Comparison of ENCODE assay signal across 27 cellular contexts in genomic region chr5:168342151-168342825, GRCh38. TPM values are rescaled to one million over a fixed set of nuclear protein-coding genes. Genes with fewer than 3 reads are reported as not detected.
DNase-seq lines count a peak whose midpoint lies in the region; ATAC-seq and TF ChIP-seq lines count a peak whose summit lies in the region.
"Had no signal": no experiment of that assay in that cellular context is flagged by ENCODE, and none has a peak within 500 bp of the region (broad histone marks: within the 10 kb centered on the region; RNA-seq: fewer than 3 reads in every experiment).

No MANE protein-coding gene starts in this region.

- H3K27ac Mint-ChIP-seq in activated CD4-positive, alpha-beta T cell treated with anti-CD3 and anti-CD28 coated beads for 36 hours = no peak overlapping the region
- no peak overlapping the region for H3K27ac Mint-ChIP-seq in CD4-positive, alpha-beta T cell
- H3K27ac Mint-ChIP-seq: activated B cell treated with CpG ODN at 0.5 μM for 24 hours; activated naive CD8-positive, alpha-beta T cell treated with anti-CD3 and anti-CD28 coated beads for 36 hours; brain; natural killer cell treated with Interleukin-12 subunit alpha and Interleukin-12 subunit beta and Interleukin-15 and Interleukin-18, amount 100 ng/mL, for 72 hours; stimulated activated naive B cell treated with anti-CD40 and anti-IgM and Interleukin-4, amounts not matched to agents 10 μg/mL and 1 μg/mL and 100 μg/mL, for 72 hours had no signal

- peak; percentile 36 for DNase-seq in cardiac septum (ENCODE audit: low spot score)
- no peak for DNase-seq in heart left ventricle
- DNase-seq in amniotic epithelial cell (ENCODE audit: low read depth) = peak; percentile 68
- no peak for DNase-seq in left lung
- no peak for DNase-seq in upper lobe of right lung
- DNase-seq in activated CD4-positive, alpha-beta T cell treated with anti-CD3 and anti-CD28 coated beads for 36 hours = no peak
- no peak for DNase-seq in NCI-H1417 treated with DMSO at 0.1 percent for 48 hours (lab: John Stamatoyannopoulos, UW)
- no peak for DNase-seq in CD4-positive, alpha-beta T cell
- DNase-seq: 8988T; activated B cell treated with CpG ODN at 0.5 μM for 24 hours; activated CD4-positive, alpha-beta T cell treated with anti-CD3 and anti-CD28 coated beads, Interleukin-2, amount 50 U/mL, for 48 hours; activated CD8-positive, alpha-beta memory T cell treated with anti-CD3 and anti-CD28 coated beads, Interleukin-2, amount 50 U/mL, for 48 hours; activated naive CD8-positive, alpha-beta T cell treated with anti-CD3 and anti-CD28 coated beads for 36 hours; BE2C; left ventricle myocardium superior; MG63; midbrain; NCI-H1436; NCI-H2107; NCI-H510A; pancreas; stimulated activated naive B cell treated with anti-CD40 and anti-IgM and Interleukin-4, amounts not matched to agents 10 μg/mL and 1 μg/mL and 100 μg/mL, for 72 hours had no signal

- H3K27me3 ChIP-seq in heart left ventricle = peaks cover 0 to 11% (median 0%) of the 10 kb centered on the region in 9 donors
- H3K27me3 ChIP-seq in left lung = no peaks in the 10 kb centered on the region
- no peaks in the 10 kb centered on the region for H3K27me3 ChIP-seq in upper lobe of right lung
- no peaks in the 10 kb centered on the region for H3K27me3 ChIP-seq in CD4-positive, alpha-beta T cell (ENCODE audit: control insufficient read depth, insufficient read depth, low read length)
- H3K27me3 ChIP-seq: BE2C, MG63, pancreas had no signal

- POLR2A ChIA-PET in activated CD4-positive, alpha-beta T cell treated with anti-CD3 and anti-CD28 coated beads for 36 hours (lab: Charles Lee) = no interaction called here
- POLR2A ChIA-PET in CD4-positive, alpha-beta T cell (lab: Charles Lee) = interaction anchor here (0.6 kb wide), 1 partner anchor 775 kb away, joined by 3 read pairs; no protein-coding TSS in a partner anchor

- no peak for TF ChIP-seq POLR2A in heart left ventricle (IDR thresholded peaks at IDR 0.05)

- no peaks in the 10 kb centered on the region for H3K9me3 ChIP-seq in heart left ventricle
- no peaks in the 10 kb centered on the region for H3K9me3 ChIP-seq in left lung
- H3K9me3 ChIP-seq in upper lobe of right lung = no peaks in the 10 kb centered on the region
- H3K9me3 ChIP-seq in CD4-positive, alpha-beta T cell (ENCODE audit: control insufficient read depth, low read length) = no peaks in the 10 kb centered on the region
- H3K9me3 ChIP-seq: BE2C, MG63, pancreas had no signal

- CTCF ChIA-PET in activated CD4-positive, alpha-beta T cell treated with anti-CD3 and anti-CD28 coated beads for 36 hours (lab: Charles Lee) = interaction anchor here (1.0 kb wide), 1 partner anchor 15 kb away, joined by 4 read pairs; no protein-coding TSS in a partner anchor
- CTCF ChIA-PET in CD4-positive, alpha-beta T cell (lab: Charles Lee) = no interaction called here

- no peaks in the 10 kb centered on the region for H3K9me3 Mint-ChIP-seq in activated CD4-positive, alpha-beta T cell treated with anti-CD3 and anti-CD28 coated beads for 36 hours (ENCODE audit: low read depth)
- H3K9me3 Mint-ChIP-seq in CD4-positive, alpha-beta T cell = no peaks in the 10 kb centered on the region
- H3K9me3 Mint-ChIP-seq: activated naive CD8-positive, alpha-beta T cell treated with anti-CD3 and anti-CD28 coated beads for 36 hours; natural killer cell treated with Interleukin-12 subunit alpha and Interleukin-12 subunit beta and Interleukin-15 and Interleukin-18, amount 100 ng/mL, for 72 hours had no signal

- H3K27ac ChIP-seq in heart left ventricle (no peak overlapping the region), left lung (no peak overlapping the region), upper lobe of right lung (no peak overlapping the region)
- no peak overlapping the region for H3K27ac ChIP-seq in CD4-positive, alpha-beta T cell (ENCODE audit: low read depth, low read length)
- H3K27ac ChIP-seq: coronary artery, pancreas, RWPE1 had no signal

- H3K4me3 ChIP-seq in heart left ventricle (no peak overlapping the region), left lung (no peak overlapping the region), upper lobe of right lung (no peak overlapping the region)
- H3K4me3 ChIP-seq: coronary artery, MG63, pancreas had no signal

- H3K36me3 ChIP-seq in heart left ventricle (no peaks in the 10 kb centered on the region), left lung (no peaks in the 10 kb centered on the region), upper lobe of right lung (no peaks in the 10 kb centered on the region)
- H3K36me3 ChIP-seq: BE2C, MG63, pancreas had no signal

- ATAC-seq in heart left ventricle (no peak), left lung (peak; percentile 49), upper lobe of right lung (peak; percentile 37)
- no peak for ATAC-seq in activated CD4-positive, alpha-beta T cell treated with anti-CD3 and anti-CD28 coated beads for 36 hours
- no peak for ATAC-seq in CD4-positive, alpha-beta T cell (ENCODE audit: poor library complexity)
- ATAC-seq: left ventricle myocardium superior; pancreas; stimulated activated naive B cell treated with anti-CD40 and anti-IgM and Interleukin-4, amounts not matched to agents 10 μg/mL and 1 μg/mL and 100 μg/mL, for 72 hours had no signal

- TF ChIP-seq CTCF in heart left ventricle (IDR thresholded peaks at IDR 0.05) (no peak), left lung (IDR thresholded peaks at IDR 0.05) (no peak), upper lobe of right lung (IDR thresholded peaks at IDR 0.05) (no peak)
- TF ChIP-seq CTCF in CD4-positive, alpha-beta T cell (IDR thresholded peaks at IDR 0.05) = no peak

- 85 to 90% (median 88%) methylated on average over 6 of the region's 6 CpGs for WGBS in heart left ventricle, 4 donors

- H3K4me1 ChIP-seq in heart left ventricle (no peaks in the 10 kb centered on the region), left lung (peaks cover 0 to under 1% of the 10 kb centered on the region in 2 donors), upper lobe of right lung (peaks cover 4% of the 10 kb centered on the region)
- H3K4me1 ChIP-seq: BE2C had no signal

- H3K36me3 Mint-ChIP-seq in activated CD4-positive, alpha-beta T cell treated with anti-CD3 and anti-CD28 coated beads for 36 hours (ENCODE audit: low read depth) = no peaks in the 10 kb centered on the region
- no peaks in the 10 kb centered on the region for H3K36me3 Mint-ChIP-seq in CD4-positive, alpha-beta T cell (ENCODE audit: low read depth)
- H3K36me3 Mint-ChIP-seq: activated naive CD8-positive, alpha-beta T cell treated with anti-CD3 and anti-CD28 coated beads for 36 hours; IgD-negative memory B cell; natural killer cell treated with Interleukin-12 subunit alpha and Interleukin-12 subunit beta and Interleukin-15 and Interleukin-18, amount 100 ng/mL, for 72 hours; stimulated activated naive B cell treated with anti-CD40 and anti-IgM and Interleukin-4, amounts not matched to agents 10 μg/mL and 1 μg/mL and 100 μg/mL, for 72 hours had no signal

- H3K27me3 Mint-ChIP-seq in activated CD4-positive, alpha-beta T cell treated with anti-CD3 and anti-CD28 coated beads for 36 hours = peaks cover 10% of the 10 kb centered on the region
- H3K27me3 Mint-ChIP-seq in CD4-positive, alpha-beta T cell = peaks cover 3% of the 10 kb centered on the region
- H3K27me3 Mint-ChIP-seq: activated B cell treated with CpG ODN at 0.5 μM for 24 hours had no signal

- H3K4me3 Mint-ChIP-seq in activated CD4-positive, alpha-beta T cell treated with anti-CD3 and anti-CD28 coated beads for 36 hours = no peak overlapping the region
- no peak overlapping the region for H3K4me3 Mint-ChIP-seq in CD4-positive, alpha-beta T cell
- H3K4me3 Mint-ChIP-seq: activated B cell treated with CpG ODN at 0.5 μM for 24 hours; activated naive CD8-positive, alpha-beta T cell treated with anti-CD3 and anti-CD28 coated beads for 36 hours; brain; IgD-negative memory B cell; natural killer cell treated with Interleukin-12 subunit alpha and Interleukin-12 subunit beta and Interleukin-15 and Interleukin-18, amount 100 ng/mL, for 72 hours; stimulated activated naive B cell treated with anti-CD40 and anti-IgM and Interleukin-4, amounts not matched to agents 10 μg/mL and 1 μg/mL and 100 μg/mL, for 72 hours had no signal

- H3K4me1 Mint-ChIP-seq in activated CD4-positive, alpha-beta T cell treated with anti-CD3 and anti-CD28 coated beads for 36 hours = no peaks in the 10 kb centered on the region
- H3K4me1 Mint-ChIP-seq in CD4-positive, alpha-beta T cell (ENCODE audit: low read depth) = no peaks in the 10 kb centered on the region
- H3K4me1 Mint-ChIP-seq: activated B cell treated with CpG ODN at 0.5 μM for 24 hours; activated naive CD8-positive, alpha-beta T cell treated with anti-CD3 and anti-CD28 coated beads for 36 hours; stimulated activated naive B cell treated with anti-CD40 and anti-IgM and Interleukin-4, amounts not matched to agents 10 μg/mL and 1 μg/mL and 100 μg/mL, for 72 hours had no signal

- intact Hi-C loops in cardiac septum (cut with DNase I) = no loop called here
- intact Hi-C loops in heart left ventricle (cut with DNase I) = no loop called here
- intact Hi-C loops in left lung (cut with DNase I) = no loop called here
- intact Hi-C loops in upper lobe of right lung (cut with DNase I) = no loop called here
- intact Hi-C loops in activated CD4-positive, alpha-beta T cell treated with anti-CD3 and anti-CD28 coated beads for 36 hours (cut with DNase I, micrococcal nuclease) = no loop called here
- intact Hi-C loops in CD4-positive, alpha-beta T cell (cut with DNase I, micrococcal nuclease) = no loop called here

RNA-seq across cellular contexts. Expression of gene WWC1, which starts 50.8 kb away (rescaled TPM):
- total RNA-seq in cardiac septum (0.51 TPM), heart left ventricle (10 to 100 TPM in 1 of 9 donors, 1 to 10 TPM in 6, under 1 TPM in 2; 0.32 to 10.7 (median 1.7) TPM), left lung (10 to 100 TPM; 59.6 to 81.9 TPM), upper lobe of right lung (94.2 TPM)
- 10 to 100 TPM in 1 of 2 donors, under 1 TPM in 1; 0.23 to 21.5 TPM for polyA plus RNA-seq in heart left ventricle
- 1 to 10 TPM; 2.1 to 2.2 TPM for total RNA-seq in activated CD4-positive, alpha-beta T cell treated with anti-CD3 and anti-CD28 coated beads for 36 hours
- total RNA-seq in CD4-positive, alpha-beta T cell = 1 to 10 TPM; 1.0 to 1.3 TPM
- total RNA-seq: natural killer cell treated with Interleukin-12 subunit alpha and Interleukin-12 subunit beta and Interleukin-15 and Interleukin-18, amount 100 ng/mL, for 72 hours had no signal

Comparison
In these comparisons a context has a peak if more than half of its experiments do, and no peak if none do; other contexts are left out.
1. DNase-seq: peak in cardiac septum (single experiment) and amniotic epithelial cell (single experiment); none in heart left ventricle (0 of 5), left lung (0 of 2), upper lobe of right lung (single experiment), activated CD4-positive, alpha-beta T cell treated with anti-CD3 and anti-CD28 coated beads for 36 hours (single experiment), NCI-H1417 treated with DMSO at 0.1 percent for 48 hours (single experiment) and CD4-positive, alpha-beta T cell (0 of 10).
2. ATAC-seq: peak in left lung (single experiment) and upper lobe of right lung (single experiment); none in heart left ventricle (0 of 4), activated CD4-positive, alpha-beta T cell treated with anti-CD3 and anti-CD28 coated beads for 36 hours (single experiment) and CD4-positive, alpha-beta T cell (single experiment).